9 cellular contexts compared by ENCODE assay signal in the genomic region with DNA sequence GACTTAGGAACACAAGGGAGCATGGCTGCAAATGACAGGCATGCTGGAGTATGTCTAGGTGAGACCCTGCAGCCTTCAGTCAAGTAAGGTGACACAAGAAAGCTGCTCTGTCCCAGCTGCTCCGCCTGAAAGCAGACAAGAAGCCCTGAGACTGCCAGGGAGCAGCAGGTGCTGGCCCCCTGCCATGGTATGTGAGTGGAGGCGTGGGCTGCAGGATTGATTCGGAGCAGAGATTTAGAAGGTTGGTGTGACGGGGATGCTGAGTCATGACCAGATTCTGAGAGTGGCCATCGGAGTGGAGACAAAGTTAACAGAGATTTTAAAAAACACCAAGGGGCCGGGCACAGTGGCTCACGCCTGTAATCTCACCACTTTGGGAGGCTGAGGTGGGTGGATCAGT. TPM values are rescaled to one million over a fixed set of nuclear protein-coding genes. Genes with fewer than 3 reads are reported as not detected.
A peak's percentile ranks its signal among the peaks of the same experiment; 100 is the strongest.
DNase-seq lines count a peak whose midpoint lies in the region; ATAC-seq and TF ChIP-seq lines count a peak whose summit lies in the region.
"Had no signal": no experiment of that assay in that cellular context is flagged by ENCODE, and none has a peak within 500 bp of the region (broad histone marks: within the 10 kb centered on the region; RNA-seq: fewer than 3 reads in every experiment).

No MANE protein-coding gene starts in this region.

- H3K36me3 ChIP-seq in RWPE2 (ENCODE audit: low read depth) (peaks cover 54% of the 10 kb centered on the region), smooth muscle cell (ENCODE audit: low read depth) (no peaks in the 10 kb centered on the region)

- DNase-seq in HFFc6 (peak; percentile 83), RWPE2 (ENCODE audit: low spot score) (peak; percentile 81), fibroblast of peridontal ligament (ENCODE audit: extremely low read depth) (peak; percentile 69), smooth muscle cell (lab: John Stamatoyannopoulos, UW; ENCODE audit: unreplicated experiment) (no peak), sciatic nerve (ENCODE audit: low spot score) (no peak)
- no peak for DNase-seq in activated naive CD4-positive, alpha-beta T cell treated with Interleukin-2 at 50 U/mL for 16 hours
- DNase-seq: activated naive CD8-positive, alpha-beta T cell treated with anti-CD3 and anti-CD28 coated beads, Interleukin-2, amount 10 ng/mL, durations not matched to agents 7 days and 5 days had no signal

- H3K9ac ChIP-seq in smooth muscle cell (ENCODE audit: low read depth): no peak overlapping the region

- 15% methylated on average over 7 of the region's 7 CpGs for WGBS in smooth muscle cell (ENCODE audit: low lambda C conversion rate)

- peak overlapping the region; percentile 71 for H3K4me2 ChIP-seq in smooth muscle cell

- H3F3A ChIP-seq in smooth muscle cell (ENCODE audit: low read depth): peaks cover 19% of the 10 kb centered on the region

- H3K4me1 ChIP-seq in RWPE2 (ENCODE audit: insufficient read depth, poor library complexity, severe bottlenecking): peaks cover 32% of the 10 kb centered on the region
- H3K4me1 ChIP-seq in smooth muscle cell (ENCODE audit: low read depth): peaks cover 9% of the 10 kb centered on the region

- H4K20me1 ChIP-seq in smooth muscle cell (ENCODE audit: low read depth): peaks cover 16% of the 10 kb centered on the region

- intact Hi-C loops in sciatic nerve (cut with DNase I): no loop called here

- H3K27me3 Mint-ChIP-seq in HFFc6 (ENCODE audit: insufficient read depth): no peaks in the 10 kb centered on the region

- peak overlapping the region; percentile 71 for H3K4me3 Mint-ChIP-seq in HFFc6
- H3K4me3 Mint-ChIP-seq: activated naive CD8-positive, alpha-beta T cell treated with anti-CD3 and anti-CD28 coated beads, Interleukin-2, amount 10 ng/mL, durations not matched to agents 7 days and 5 days had no signal

- TF ChIP-seq CTCF in HFFc6 (IDR thresholded peaks at IDR 0.05) (no peak), RWPE2 (IDR thresholded peaks at IDR 0.05; ENCODE audit: poor library complexity, severe bottlenecking) (no peak), smooth muscle cell (IDR thresholded peaks at IDR 0.05; ENCODE audit: borderline replicate concordance, insufficient read depth, poor library complexity, severe bottlenecking) (no peak)

- H3K4me3 ChIP-seq in RWPE2 (ENCODE audit: severe bottlenecking) (no peak overlapping the region), smooth muscle cell (no peak overlapping the region)
- H3K4me3 ChIP-seq: skin epidermis had no signal

- H3K9me3 ChIP-seq in RWPE2 (ENCODE audit: severe bottlenecking) (no peaks in the 10 kb centered on the region), smooth muscle cell (replicated peaks; ENCODE audit: low read depth) (no peaks in the 10 kb centered on the region)

- H3K79me2 ChIP-seq in smooth muscle cell (ENCODE audit: low read depth): no peaks in the 10 kb centered on the region

- ATAC-seq in RWPE2 (ENCODE audit: low read depth) (peak; percentile 45), sciatic nerve (no peak), HG02852 (IDR thresholded peaks at IDR 0.05; ENCODE audit: unreplicated experiment) (no peak)

- no peaks in the 10 kb centered on the region for H3K27me3 ChIP-seq in RWPE2 (ENCODE audit: insufficient read depth, poor library complexity, severe bottlenecking)
- H3K27me3 ChIP-seq in smooth muscle cell (ENCODE audit: low read depth): no peaks in the 10 kb centered on the region

- no peaks in the 10 kb centered on the region for H3K9me3 Mint-ChIP-seq in HFFc6
- H3K9me3 Mint-ChIP-seq: activated naive CD8-positive, alpha-beta T cell treated with anti-CD3 and anti-CD28 coated beads, Interleukin-2, amount 10 ng/mL, durations not matched to agents 7 days and 5 days had no signal

- H3K27ac ChIP-seq in RWPE2 (ENCODE audit: poor library complexity, severe bottlenecking) (peak overlapping the region; percentile 82), smooth muscle cell (ENCODE audit: low read depth) (peak overlapping the region; percentile 83)

- H3K4me1 Mint-ChIP-seq in HFFc6 (ENCODE audit: low read depth): peaks cover 75% of the 10 kb centered on the region
- H3K4me1 Mint-ChIP-seq: activated naive CD8-positive, alpha-beta T cell treated with anti-CD3 and anti-CD28 coated beads, Interleukin-2, amount 10 ng/mL, durations not matched to agents 7 days and 5 days had no signal

- no peak overlapping the region for H2AFZ ChIP-seq in smooth muscle cell (ENCODE audit: low read depth)

- peaks cover 14% of the 10 kb centered on the region; the same call in 1 of the 2 replicates for H3K36me3 Mint-ChIP-seq in HFFc6 (ENCODE audit: low read depth)
- H3K36me3 Mint-ChIP-seq: activated naive CD8-positive, alpha-beta T cell treated with anti-CD3 and anti-CD28 coated beads, Interleukin-2, amount 10 ng/mL, durations not matched to agents 7 days and 5 days had no signal

- H3K27ac Mint-ChIP-seq in HFFc6: peak overlapping the region; percentile 86
- H3K27ac Mint-ChIP-seq: activated naive CD8-positive, alpha-beta T cell treated with anti-CD3 and anti-CD28 coated beads, Interleukin-2, amount 10 ng/mL, durations not matched to agents 7 days and 5 days had no signal

RNA-seq across cellular contexts. Expression of gene LRP11, which starts 17.8 kb away (rescaled TPM):
- 10 to 100 TPM; 27.4 to 34.6 (median 30.4) TPM for total RNA-seq in HFFc6 (2021; fragmentation: NEBNext Ultra II Directional; extraction: Animal tissue kit (Norgen Biotek cat#: 25700))
- total RNA-seq in smooth muscle cell: 69.5 and 85.5 TPM in 2 replicates
- polyA plus RNA-seq in smooth muscle cell: 62.0 and 75.3 TPM in 2 replicates
- 34.0 TPM for total RNA-seq in sciatic nerve

RNA-seq across cellular contexts. Expression of gene RAET1E, which starts 51.6 kb away (rescaled TPM):
- total RNA-seq in HFFc6 (2021; fragmentation: NEBNext Ultra II Directional; extraction: Animal tissue kit (Norgen Biotek cat#: 25700)): under 1 TPM in 5 of 6 experiments, not detected in 1; 0.14 to 0.41 (median 0.26) TPM
- total RNA-seq in smooth muscle cell: not detected in 2 replicates
- not detected in 2 replicates for polyA plus RNA-seq in smooth muscle cell
- 0.80 TPM for total RNA-seq in sciatic nerve
- total RNA-seq: activated naive CD8-positive, alpha-beta T cell treated with anti-CD3 and anti-CD28 coated beads, Interleukin-2, amount 10 ng/mL, durations not matched to agents 7 days and 5 days had no signal

Comparison
In these comparisons a context has a peak if more than half of its experiments do, and no peak if none do; other contexts are left out.
1. DNase-seq: peak in HFFc6 (single experiment), RWPE2 (single experiment) and fibroblast of peridontal ligament (single experiment); none in smooth muscle cell (single experiment), sciatic nerve (single experiment) and activated naive CD4-positive, alpha-beta T cell treated with Interleukin-2 at 50 U/mL for 16 hours (single experiment).